In the genomic region with DNA sequence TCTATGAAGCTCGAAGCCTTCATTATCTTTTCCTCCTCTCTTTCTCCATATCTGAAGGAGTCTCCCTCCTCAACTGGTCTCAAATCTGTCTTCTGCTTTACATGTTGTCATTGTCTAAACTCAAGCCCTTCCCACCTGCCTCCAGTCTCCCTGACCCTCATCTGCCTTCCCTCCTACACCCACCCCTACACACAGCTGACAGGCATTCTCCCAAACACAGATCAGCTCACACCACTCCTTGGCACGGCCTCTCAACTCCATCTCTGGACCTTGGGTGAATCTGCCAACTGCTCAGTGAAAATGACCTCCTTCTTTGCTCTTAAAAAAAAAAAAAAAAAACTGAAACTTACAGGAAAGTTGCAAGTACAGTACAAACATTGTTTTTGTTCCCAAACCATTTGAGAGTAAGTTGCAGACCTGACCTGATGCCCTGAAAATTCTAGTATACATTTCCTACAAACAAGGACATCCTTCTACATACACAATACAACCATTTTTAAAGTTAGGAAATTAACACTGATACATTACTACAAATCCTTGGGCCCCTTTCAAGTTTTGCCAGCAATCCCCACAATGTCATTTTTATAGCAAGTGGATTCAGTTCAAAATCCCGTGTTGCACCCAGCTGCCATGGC, we compare ENCODE assay signal across 18 cellular contexts. TPM values are rescaled to one million over a fixed set of nuclear protein-coding genes. Genes with fewer than 3 reads are reported as not detected.
DNase-seq lines count a peak whose midpoint lies in the region; ATAC-seq and TF ChIP-seq lines count a peak whose summit lies in the region.
"Had no signal": no experiment of that assay in that cellular context is flagged by ENCODE, and none has a peak within 500 bp of the region (broad histone marks: within the 10 kb centered on the region; RNA-seq: fewer than 3 reads in every experiment).

No MANE protein-coding gene starts in this region.

- H3K27ac Mint-ChIP-seq in H9 (no peak overlapping the region), nephron progenitor cell (peak overlapping the region; percentile 52)

- H3K27me3 Mint-ChIP-seq in H9 (ENCODE audit: low read depth): no peaks in the 10 kb centered on the region
- H3K27me3 Mint-ChIP-seq in nephron progenitor cell (ENCODE audit: low read depth, poor library complexity): peaks cover 8% of the 10 kb centered on the region

- H3K4me3 Mint-ChIP-seq in H9 (no peak overlapping the region), nephron progenitor cell (no peak overlapping the region)

- H3K23me2 ChIP-seq in H9 (ENCODE audit: insufficient read length, low read depth, low read length, poor library complexity, severe bottlenecking): no peaks in the 10 kb centered on the region

- no peak overlapping the region for H2BK20ac ChIP-seq in H9 (ENCODE audit: low read depth, low read length, poor library complexity, severe bottlenecking)

- no peak overlapping the region for H3K9ac ChIP-seq in H9 (ENCODE audit: extremely low read depth, insufficient read length, low read length)

- no peak overlapping the region for H3K4ac ChIP-seq in H9 (ENCODE audit: low read depth, low read length)

- ATAC-seq in aorta (ENCODE audit: low FRiP score) (peak; percentile 9), HG03039 (IDR thresholded peaks at IDR 0.05; ENCODE audit: unreplicated experiment) (no peak)
- ATAC-seq: K562, Right ventricle myocardium inferior had no signal

- no peaks in the 10 kb centered on the region for H3K27me3 ChIP-seq in H9 (ENCODE audit: insufficient read depth, low read length)
- H3K27me3 ChIP-seq in aorta (ENCODE audit: control insufficient read depth in 1 of 2, insufficient read depth in 2 of 2, low read length in 1 of 2): no peaks in the 10 kb centered on the region
- H3K27me3 ChIP-seq: BE2C had no signal

- H4K91ac ChIP-seq in H9 (ENCODE audit: insufficient read length, low read depth, low read length): no peak overlapping the region

- no peak for TF ChIP-seq CTCF in H9 (conservative IDR thresholded peaks at IDR 0.05)
- no peak for TF ChIP-seq CTCF in nephron progenitor cell (IDR thresholded peaks at IDR 0.05)

- H3K36me3 Mint-ChIP-seq in H9 (ENCODE audit: insufficient read depth in 1 of 3, low read depth in 3 of 3) (no peaks in the 10 kb centered on the region), nephron progenitor cell (ENCODE audit: low read depth) (no peaks in the 10 kb centered on the region)

- H3K4me1 ChIP-seq in H9 (ENCODE audit: insufficient read depth, low read length) (peaks cover 5% of the 10 kb centered on the region; the same call in 1 of the 2 replicates), aorta (ENCODE audit: control insufficient read depth in 1 of 2, insufficient read depth in 2 of 2, low read length in 2 of 2) (no peaks in the 10 kb centered on the region)
- H3K4me1 ChIP-seq: BE2C had no signal

- no peak overlapping the region for H2BK15ac ChIP-seq in H9 (ENCODE audit: low read depth, low read length)

- no peak overlapping the region for H3K27ac ChIP-seq in H9 (ENCODE audit: insufficient read length, low read depth, low read length)
- no peak overlapping the region for H3K27ac ChIP-seq in aorta (ENCODE audit: low read depth in 1 of 2, low read length in 2 of 2)
- H3K27ac ChIP-seq: A549 had no signal

- H3K18ac ChIP-seq in H9 (ENCODE audit: insufficient read length, low read depth, low read length): no peak overlapping the region

- H2BK12ac ChIP-seq in H9 (ENCODE audit: insufficient read length, low read depth, low read length): no peak overlapping the region

- no peaks in the 10 kb centered on the region for H3K79me2 ChIP-seq in H9 (ENCODE audit: insufficient read depth, low read length)

- no peak overlapping the region for H2BK120ac ChIP-seq in H9 (ENCODE audit: low read depth, low read length, poor library complexity, severe bottlenecking)

- intact Hi-C loops in aorta (cut with DNase I): no loop called here

- H3K4me2 ChIP-seq in H9 (ENCODE audit: insufficient read depth, insufficient read length, low read length): no peak overlapping the region
- H3K4me2 ChIP-seq: A549 had no signal

- H2BK5ac ChIP-seq in H9 (ENCODE audit: insufficient read length, low read length): no peak overlapping the region

- H3K79me1 ChIP-seq in H9 (ENCODE audit: insufficient read depth, low read depth, low read length, poor library complexity, severe bottlenecking): no peaks in the 10 kb centered on the region

- peak overlapping the region; percentile 88 for H4K8ac ChIP-seq in H9 (replicated peaks; ENCODE audit: insufficient read length, low read depth, low read length)

- no peaks in the 10 kb centered on the region for H3K36me3 ChIP-seq in aorta (ENCODE audit: control insufficient read depth in 1 of 2, insufficient read depth in 2 of 2, low read length in 1 of 2)
- H3K36me3 ChIP-seq: BE2C had no signal

- no CpG with 5 or more reads among the region's 3 CpGs for WGBS in H9 (ENCODE audit: extremely low coverage, insufficient read length, low lambda C conversion rate)
- 83 to 86% methylated on average over 3 of the region's 3 CpGs for WGBS in aorta, 2 donors

- no peaks in the 10 kb centered on the region for H3K9me3 ChIP-seq in H9 (ENCODE audit: control insufficient read depth, low read depth, low read length)
- H3K9me3 ChIP-seq in aorta (ENCODE audit: control insufficient read depth, low read length): no peaks in the 10 kb centered on the region
- H3K9me3 ChIP-seq: A549, BE2C had no signal

- H2AK5ac ChIP-seq in H9 (ENCODE audit: insufficient read length, low read length): no peak overlapping the region

- H3K56ac ChIP-seq in H9 (ENCODE audit: insufficient read length, low read depth, low read length): no peak overlapping the region

- no peaks in the 10 kb centered on the region for H4K20me1 ChIP-seq in H9 (ENCODE audit: control insufficient read depth, insufficient read depth, insufficient read length)

- no peak overlapping the region for H4K5ac ChIP-seq in H9 (ENCODE audit: insufficient read length, low read depth, low read length)

- H3K4me3 ChIP-seq in aorta (ENCODE audit: low read length in 2 of 2): no peak overlapping the region
- H3K4me3 ChIP-seq: A549, K562 had no signal

- DNase-seq in H9: no peak
- DNase-seq in cerebellum (ENCODE audit: low spot score): peak; percentile 49
- DNase-seq in nephron progenitor cell: no peak
- DNase-seq in aorta: no peak
- no peak for DNase-seq in MV-4-11 (lab: John Stamatoyannopoulos, UW)
- no peak for DNase-seq in HuH-7.5 (ENCODE audit: low spot score)
- DNase-seq: BE2C, NCI-H1105 treated with DMSO at 0.1 percent for 48 hours, NCI-H1694, NCI-H2081, NCI-H2171, NCI-H524 treated with DMSO at 0.1 percent for 48 hours, NCI-H82, SW 1271 had no signal

- no peak overlapping the region for H3K23ac ChIP-seq in H9 (ENCODE audit: insufficient read length, low read depth, low read length)

- H3K9me3 Mint-ChIP-seq in H9 (no peaks in the 10 kb centered on the region), nephron progenitor cell (no peaks in the 10 kb centered on the region)

- H3K14ac ChIP-seq in H9 (ENCODE audit: insufficient read depth, low read length): no peak overlapping the region

- no peak overlapping the region for H3T11ph ChIP-seq in H9 (ENCODE audit: low read length)

- no peak overlapping the region for H2AFZ ChIP-seq in H9 (ENCODE audit: low read length)

- peaks cover 30 to 36% of the 10 kb centered on the region in 2 experiments for H3K4me1 Mint-ChIP-seq in H9
- peaks cover 31% of the 10 kb centered on the region for H3K4me1 Mint-ChIP-seq in nephron progenitor cell

RNA-seq across cellular contexts. Expression of a gene that starts 49.4 kb away (rescaled TPM):
- total RNA-seq in H9 (2021) (130 and 142 TPM in 2 replicates), cerebellum (76.2 TPM), aorta (10 to 100 TPM; 87.2 to 96.8 TPM)
- 100 to 1,000 TPM in 1 of 2 donors, 10 to 100 TPM in 1; 62.2 to 128 TPM for polyA plus RNA-seq in aorta
